ENCODE assay signal across 1 cellular context in the genomic region with DNA sequence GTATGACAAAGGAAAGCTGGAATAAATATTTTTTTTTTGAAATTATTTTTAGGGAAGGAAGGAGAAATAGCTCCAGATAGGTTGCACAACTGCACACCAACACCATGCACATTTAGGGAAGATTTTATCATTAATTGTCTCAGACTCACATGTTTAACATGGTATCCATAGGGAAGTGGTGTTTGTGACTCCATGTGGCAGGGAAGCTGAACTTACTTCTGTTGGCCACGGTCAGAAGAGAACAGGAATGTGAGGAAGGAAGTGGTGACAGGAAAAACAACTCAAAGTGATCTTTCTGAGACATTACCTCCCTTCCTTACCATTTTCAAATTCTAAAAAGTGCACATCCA.
A peak's percentile ranks its signal among the peaks of the same experiment; 100 is the strongest.
TF ChIP-seq lines count a peak whose summit lies in the region.

No MANE protein-coding gene starts in this region.

TF ChIP-seq in IMR-90, 13 proteins besides CTCF, POLR2A, EP300 and RAD21:
- no peak for TF ChIP-seq RFX5 (IDR thresholded peaks at IDR 0.05; ENCODE audit: low read depth, low read length)
- peak; percentile 69 for TF ChIP-seq CEBPB (IDR thresholded peaks at IDR 0.05; ENCODE audit: low read depth, low read length)
